Comparison of ENCODE assay signal across 21 cellular contexts in the genomic region with DNA sequence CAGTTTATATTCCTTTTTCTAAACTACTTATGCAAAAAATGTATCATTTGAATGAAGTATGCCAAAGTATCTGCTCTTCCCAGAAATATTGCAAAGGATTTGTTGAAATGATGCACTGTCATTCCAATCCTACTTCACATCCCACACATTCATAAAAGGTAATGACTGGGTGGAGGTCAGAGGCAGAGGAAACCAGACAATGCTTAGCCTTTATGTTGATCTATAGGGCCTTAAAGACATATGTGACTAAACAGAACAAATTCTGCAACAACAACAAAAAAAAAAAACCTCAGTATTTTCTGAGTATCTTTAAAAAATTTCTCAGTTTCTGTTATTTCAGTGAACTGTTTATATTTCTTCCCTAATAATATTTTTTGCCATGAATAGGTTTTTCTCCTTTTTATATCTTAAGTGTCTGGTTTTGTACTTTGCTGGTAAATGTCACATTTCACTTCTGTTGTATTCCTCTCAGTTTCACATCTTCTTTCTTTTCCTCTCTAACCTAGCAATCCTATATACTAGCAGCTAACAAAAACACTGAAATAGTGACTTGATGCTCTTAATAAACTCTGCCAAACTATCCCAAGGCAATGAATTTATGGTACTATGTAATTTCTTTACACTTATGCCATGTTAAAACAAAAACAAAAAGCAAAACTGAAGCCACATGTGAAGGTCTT.
DNase-seq lines count a peak whose midpoint lies in the region; ATAC-seq and TF ChIP-seq lines count a peak whose summit lies in the region.
"Had no signal": no experiment of that assay in that cellular context is flagged by ENCODE, and none has a peak within 500 bp of the region (broad histone marks: within the 10 kb centered on the region; RNA-seq: fewer than 3 reads in every experiment).

No MANE protein-coding gene starts in this region.

- peak overlapping the region; percentile 12 for H3K4me2 ChIP-seq in OCI-LY3 (ENCODE audit: low read length)

- POLR2A ChIA-PET in GM10248 (lab: Yijun Ruan, JAX), result no interaction called here

- ATAC-seq in GM21360 (IDR thresholded peaks at IDR 0.05; ENCODE audit: unreplicated experiment) (peak; percentile 79), HG03025 (IDR thresholded peaks at IDR 0.05; ENCODE audit: low FRiP score, unreplicated experiment) (peak; percentile 88)
- ATAC-seq: foreskin keratinocyte had no signal

- H3K9me3 ChIP-seq in OCI-LY3 (ENCODE audit: insufficient read depth, low read length) (no peaks in the 10 kb centered on the region), tibial artery (no peaks in the 10 kb centered on the region)
- H3K9me3 ChIP-seq: tibial nerve had no signal

- CTCF ChIA-PET in GM10248 (lab: Yijun Ruan, JAX), result no interaction called here

- DNase-seq in GM10248 (ENCODE audit: extremely low spot score) (peak; percentile 8), COLO829 (ENCODE audit: low spot score) (no peak), NCI-H2029 treated with DMSO at 0.1 percent for 48 hours (lab: John Stamatoyannopoulos, UW) (no peak), NCI-H774 (lab: John Stamatoyannopoulos, UW) (no peak), tibial artery (no peak)
- DNase-seq: ACHN; activated CD4-positive, alpha-beta T cell treated with anti-CD3 and anti-CD28 coated beads for 1 hour; activated CD8-positive, alpha-beta memory T cell treated with anti-CD3 and anti-CD28 coated beads for 24 hours; C1 segment of cervical spinal cord; foreskin keratinocyte; H9; hypothalamus; NCI-H2081; NCI-H446 treated with DMSO at 0.1 percent for 48 hours; small intestine; stimulated activated CD4-positive, alpha-beta T cell treated with anti-CD3 and anti-CD28 coated beads, Interleukin-2, amount 100 ng/mL, for 48 hours had no signal

- no peaks in the 10 kb centered on the region for H3K79me2 ChIP-seq in OCI-LY3 (ENCODE audit: low read length)

- no peak overlapping the region for H3K9ac ChIP-seq in OCI-LY3 (ENCODE audit: low read length)

- H3K4me1 ChIP-seq in OCI-LY3 (ENCODE audit: low read length) (peaks cover 13% of the 10 kb centered on the region), tibial artery (peaks cover 0 to 8% (median 0%) of the 10 kb centered on the region in 4 donors)
- H3K4me1 ChIP-seq: foreskin keratinocyte had no signal

- H3K4me3 ChIP-seq in OCI-LY3 (ENCODE audit: low read length), result no peak overlapping the region
- H3K4me3 ChIP-seq in tibial artery, result no peak overlapping the region
- H3K4me3 ChIP-seq: tibial nerve had no signal

- H3K36me3 ChIP-seq in OCI-LY3 (replicated peaks; ENCODE audit: low read depth, low read length) (no peaks in the 10 kb centered on the region), tibial artery (no peaks in the 10 kb centered on the region)
- H3K36me3 ChIP-seq: tibial nerve had no signal

- H3K27ac ChIP-seq in OCI-LY3 (ENCODE audit: low read length), result no peak overlapping the region
- H3K27ac ChIP-seq in tibial artery, result no peak overlapping the region
- H3K27ac ChIP-seq: foreskin keratinocyte, RWPE1, tibial nerve had no signal

- intact Hi-C loops in tibial artery (cut with DNase I; ENCODE audit: low total_unique reads), result no loop called here

- H3K27me3 ChIP-seq in OCI-LY3 (ENCODE audit: low read depth, low read length), result no peaks in the 10 kb centered on the region
- no peaks in the 10 kb centered on the region for H3K27me3 ChIP-seq in tibial artery
- H3K27me3 ChIP-seq: foreskin keratinocyte, tibial nerve had no signal

- TF ChIP-seq CTCF in GM10248 (IDR thresholded peaks at IDR 0.05; ENCODE audit: control extremely low read depth, extremely low read depth, low read depth, missing control alignments) (no peak), OCI-LY3 (IDR thresholded peaks at IDR 0.05; ENCODE audit: low read depth, low read length) (no peak), tibial artery (IDR thresholded peaks at IDR 0.05) (no peak)

- no peaks in the 10 kb centered on the region for H4K20me1 ChIP-seq in OCI-LY3 (ENCODE audit: insufficient read depth, low read length)

- H2AFZ ChIP-seq in OCI-LY3 (ENCODE audit: low read depth, low read length), result no peak overlapping the region
